In genomic region chr6:139776051-139776450, GRCh38 we compare ENCODE assay signal across 2 cellular contexts.
A peak's percentile ranks its signal among the peaks of the same experiment; 100 is the strongest.
TF ChIP-seq lines count a peak whose summit lies in the region.

No MANE protein-coding gene starts in this region.

TF ChIP-seq in GM23338, 12 proteins besides CTCF, POLR2A, EP300 and RAD21:
- TF ChIP-seq ZNF462 (CRISPR knock-in tag; IDR thresholded peaks at IDR 0.05) (no peak; the same call in 1 of the 2 replicates), EZH2phosphoT487 (IDR thresholded peaks at IDR 0.05; ENCODE audit: unreplicated experiment) (no peak), JUNB (IDR thresholded peaks at IDR 0.05; ENCODE audit: unreplicated experiment) (no peak), ZNF331 (CRISPR knock-in tag; IDR thresholded peaks at IDR 0.05; ENCODE audit: low read depth) (no peak), NANOG (IDR thresholded peaks at IDR 0.05; ENCODE audit: borderline replicate concordance) (no peak), POLR2AphosphoS5 (IDR thresholded peaks at IDR 0.05; ENCODE audit: low read depth) (no peak), ZNF114 (CRISPR knock-in tag; IDR thresholded peaks at IDR 0.05) (no peak), REST (IDR thresholded peaks at IDR 0.05; ENCODE audit: unreplicated experiment) (no peak), CREB1 (CRISPR knock-in tag; IDR thresholded peaks at IDR 0.05; ENCODE audit: low read depth) (no peak), ETS1 (IDR thresholded peaks at IDR 0.05) (no peak), STAT1 (IDR thresholded peaks at IDR 0.05; ENCODE audit: unreplicated experiment) (no peak), EZH2 (IDR thresholded peaks at IDR 0.05; ENCODE audit: low read depth, unreplicated experiment) (no peak)

TF ChIP-seq in H1, 55 proteins besides CTCF, POLR2A, EP300 and RAD21:
- TF ChIP-seq TEAD4 (IDR thresholded peaks at IDR 0.05; ENCODE audit: low read depth, low read length) (0 out of 2 replicates have a peak, but pooled peaks have one; percentile 47), ATF2 (IDR thresholded peaks at IDR 0.05; ENCODE audit: low read length) (no peak)
